ENCODE assay signal across 12 cellular contexts in genomic region chr18:10926565-10927194, GRCh38.
DNase-seq lines count a peak whose midpoint lies in the region; ATAC-seq and TF ChIP-seq lines count a peak whose summit lies in the region.
"Had no signal": no experiment of that assay in that cellular context is flagged by ENCODE, and none has a peak within 500 bp of the region (broad histone marks: within the 10 kb centered on the region; RNA-seq: fewer than 3 reads in every experiment).

No MANE protein-coding gene starts in this region.

- peak overlapping the region in 6 of 8 donors; percentile 8 to 55 (median 52) for H3K27ac ChIP-seq in spleen
- H3K27ac ChIP-seq: foreskin keratinocyte had no signal

- no peaks in the 10 kb centered on the region for H3K36me3 ChIP-seq in spleen
- no peaks in the 10 kb centered on the region for H3K36me3 ChIP-seq in mucosa of descending colon (ENCODE audit: low read depth)

- H3K4me3 ChIP-seq in spleen (peak overlapping the region in 1 of 8 donors; percentile 17), mucosa of descending colon (no peak overlapping the region)

- 24 to 38% (median 26%) methylated on average over 14 of the region's 14 CpGs for WGBS in spleen, 5 donors

- no peak for TF ChIP-seq POLR2A in spleen (IDR thresholded peaks at IDR 0.05)

- in situ Hi-C loops in GM13976 (cut with MboI; ENCODE audit: low sequenced_read_pairs, unreplicated experiment) = no loop called here

- ATAC-seq in SK-N-SH treated with all-trans-retinoic acid at 6 μM for 48 hours (peak; percentile 59), mucosa of descending colon (no peak), HG03045 (IDR thresholded peaks at IDR 0.05; ENCODE audit: unreplicated experiment) (no peak), HG03342 (IDR thresholded peaks at IDR 0.05; ENCODE audit: unreplicated experiment) (no peak)
- ATAC-seq: foreskin keratinocyte, HCT116 had no signal

- intact Hi-C loops in spleen (cut with DNase I; ENCODE audit: low total_unique reads) (no loop called here), mucosa of descending colon (cut with DNase I, micrococcal nuclease) (no loop called here)

- no peaks in the 10 kb centered on the region for H3K27me3 ChIP-seq in spleen (replicated peaks in 1 of 7)
- H3K27me3 ChIP-seq: foreskin keratinocyte had no signal

- TF ChIP-seq CTCF in GM13976 (IDR thresholded peaks at IDR 0.05; ENCODE audit: borderline replicate concordance, control extremely low read depth, extremely low read depth, insufficient read depth, missing control alignments) = no peak
- no peak for TF ChIP-seq CTCF in spleen (IDR thresholded peaks at IDR 0.05 in 8 of 11, conservative IDR thresholded peaks at IDR 0.05 in 3 of 11)
- no peak for TF ChIP-seq CTCF in mucosa of descending colon (IDR thresholded peaks at IDR 0.05)

- H3K9me3 ChIP-seq in spleen (no peaks in the 10 kb centered on the region), mucosa of descending colon (no peaks in the 10 kb centered on the region)

- H3K4me1 ChIP-seq in spleen (peaks cover 0 to 23% (median 5%) of the 10 kb centered on the region in 6 donors), mucosa of descending colon (ENCODE audit: low read depth) (no peaks in the 10 kb centered on the region)
- H3K4me1 ChIP-seq: foreskin keratinocyte had no signal

- peak; percentile 57 for DNase-seq in GM13976 (ENCODE audit: low spot score)
- DNase-seq in hepatic stellate cell (ENCODE audit: low spot score) = peak; percentile 37
- DNase-seq in spleen = no peak
- DNase-seq in mucosa of descending colon = no peak
- DNase-seq in NCI-H526 treated with DMSO at 0.1 percent for 48 hours (lab: John Stamatoyannopoulos, UW) = no peak
- DNase-seq: Karpas-422, SHP77 had no signal

TF ChIP-seq in SK-N-SH treated with all-trans-retinoic acid at 6 μM for 48 hours, 23 proteins besides CTCF, POLR2A, EP300 and RAD21:
- no peak for TF ChIP-seq RARB (CRISPR knock-in tag; IDR thresholded peaks at IDR 0.05)
- no peak for TF ChIP-seq PATZ1 (CRISPR knock-in tag; IDR thresholded peaks at IDR 0.05; ENCODE audit: borderline replicate concordance)
- no peak for TF ChIP-seq OSR1 (CRISPR knock-in tag; IDR thresholded peaks at IDR 0.05)
- TF ChIP-seq ARNTL (CRISPR knock-in tag; IDR thresholded peaks at IDR 0.05; ENCODE audit: borderline replicate concordance, low read depth) = no peak
- TF ChIP-seq BACH2 (CRISPR knock-in tag; IDR thresholded peaks at IDR 0.05; ENCODE audit: borderline replicate concordance) = no peak
- no peak for TF ChIP-seq ZFP3 (CRISPR knock-in tag; IDR thresholded peaks at IDR 0.05)
- no peak for TF ChIP-seq ESRRG (CRISPR knock-in tag; IDR thresholded peaks at IDR 0.05)

Comparison
In these comparisons a context has a peak if more than half of its experiments do, and no peak if none do; other contexts are left out.
1. DNase-seq: peak in GM13976 (single experiment) and hepatic stellate cell (single experiment); none in spleen (single experiment), mucosa of descending colon (0 of 3) and NCI-H526 treated with DMSO at 0.1 percent for 48 hours (single experiment).